29 cellular contexts compared by ENCODE assay signal in genomic region chr22:22741843-22742242, GRCh38.
"Had no signal": no experiment of that assay in that cellular context is flagged by ENCODE, and none has a peak within 500 bp of the region (broad histone marks: within the 10 kb centered on the region; RNA-seq: fewer than 3 reads in every experiment).

No MANE protein-coding gene starts in this region.

- H3K9me3 Mint-ChIP-seq: dendritic cell treated with granulocyte-macrophage colony-stimulating factor and Interleukin-4, amounts not matched to agents 40 ng/mL and 50 ng/mL, for 4 days; effector memory CD8-positive, alpha-beta T cell; endodermal cell had no signal

- H3K4me1 Mint-ChIP-seq: endodermal cell had no signal

- H3K9me3 ChIP-seq: colonic mucosa, esophagus muscularis mucosa, esophagus squamous epithelium, gastrocnemius medialis, gastroesophageal sphincter, heart left ventricle, heart right ventricle had no signal

- H3K27me3 Mint-ChIP-seq: effector memory CD8-positive, alpha-beta T cell had no signal

- ATAC-seq: effector memory CD8-positive, alpha-beta T cell; esophagus mucosa; foreskin keratinocyte; gastrocnemius medialis; gastroesophageal sphincter; heart left ventricle; heart right ventricle had no signal

- H3K36me3 ChIP-seq: colonic mucosa, esophagus muscularis mucosa, esophagus squamous epithelium, gastrocnemius medialis, gastroesophageal sphincter, heart left ventricle, heart right ventricle had no signal

- H3K27ac ChIP-seq: colonic mucosa, coronary artery, dorsolateral prefrontal cortex, epithelial cell of prostate, esophagus muscularis mucosa, esophagus squamous epithelium, foreskin keratinocyte, gastrocnemius medialis, gastroesophageal sphincter, heart left ventricle, heart right ventricle had no signal

- H3K4me3 Mint-ChIP-seq: dendritic cell treated with granulocyte-macrophage colony-stimulating factor and Interleukin-4, amounts not matched to agents 40 ng/mL and 50 ng/mL, for 4 days; effector memory CD8-positive, alpha-beta T cell; endodermal cell had no signal

- H3K27ac Mint-ChIP-seq: dendritic cell treated with granulocyte-macrophage colony-stimulating factor and Interleukin-4, amounts not matched to agents 40 ng/mL and 50 ng/mL, for 4 days; effector memory CD8-positive, alpha-beta T cell; endodermal cell had no signal

- H3K4me1 ChIP-seq: colonic mucosa, esophagus muscularis mucosa, esophagus squamous epithelium, foreskin keratinocyte, gastrocnemius medialis, gastroesophageal sphincter, heart left ventricle, heart right ventricle had no signal

- DNase-seq: colonic mucosa; cortex of kidney; dermis blood vessel endothelial cell; dorsolateral prefrontal cortex; effector CD4-positive, alpha-beta T cell; effector CD8-positive, alpha-beta T cell; effector memory CD4-positive, alpha-beta T cell; effector memory CD8-positive, alpha-beta T cell; endodermal cell; erythroblast; esophagus squamous epithelium; foreskin fibroblast; foreskin keratinocyte; foreskin melanocyte; gastrocnemius medialis; glutamatergic neuron; head of caudate nucleus; heart left ventricle; heart right ventricle had no signal

- H3K4me3 ChIP-seq: colonic mucosa, coronary artery, dorsolateral prefrontal cortex, esophagus muscularis mucosa, esophagus squamous epithelium, gastrocnemius medialis, gastroesophageal sphincter, heart left ventricle, heart right ventricle had no signal

- FAIRE-seq: colon, endometrium, endothelial cell of umbilical vein, frontal cortex had no signal

- H3K27me3 ChIP-seq: colonic mucosa had no signal
